Comparison of ENCODE assay signal across 33 cellular contexts in genomic region chr17:8067806-8068205, GRCh38. TPM values are rescaled to one million over a fixed set of nuclear protein-coding genes. Genes with fewer than 3 reads are reported as not detected.
DNase-seq lines count a peak whose midpoint lies in the region; ATAC-seq, FAIRE-seq and TF ChIP-seq lines count a peak whose summit lies in the region.
"Had no signal": no experiment of that assay in that cellular context is flagged by ENCODE, and none has a peak within 500 bp of the region (broad histone marks: within the 10 kb centered on the region; RNA-seq: fewer than 3 reads in every experiment).

No MANE protein-coding gene starts in this region.

- no peak for FAIRE-seq in kidney (lab: Jason Lieb, UNC)
- FAIRE-seq: A204.1, GM18507 had no signal

- H3K36me3 ChIP-seq in kidney (ENCODE audit: control insufficient read depth in 1 of 2, insufficient read depth in 2 of 2, low read length in 2 of 2) (no peaks in the 10 kb centered on the region), suprapubic skin (no peaks in the 10 kb centered on the region), gastroesophageal sphincter (no peaks in the 10 kb centered on the region)
- H3K36me3 ChIP-seq: BLaER1, MG63 had no signal

- TF ChIP-seq POLR2A in suprapubic skin (IDR thresholded peaks at IDR 0.05) (no peak), gastroesophageal sphincter (IDR thresholded peaks at IDR 0.05) (no peak)

- peaks cover 0 to 4% of the 10 kb centered on the region in 2 donors for H3K4me1 ChIP-seq in kidney (ENCODE audit: control insufficient read depth in 1 of 2, insufficient read depth in 1 of 2, low read depth in 1 of 2, low read length in 2 of 2)
- peaks cover 21% of the 10 kb centered on the region for H3K4me1 ChIP-seq in suprapubic skin
- peaks cover 0 to 10% (median 5%) of the 10 kb centered on the region in 3 donors for H3K4me1 ChIP-seq in gastroesophageal sphincter

- intact Hi-C loops in kidney (cut with DNase I) (no loop called here), posterior vena cava (cut with DNase I) (no loop called here), cardiac septum (cut with DNase I) (no loop called here)

- H3K27me3 Mint-ChIP-seq in activated T-helper 17 cell treated with anti-CD3 and anti-CD28 coated beads, Interleukin-2, amount 50 U/mL, for 72 hours: peaks cover 21% of the 10 kb centered on the region

- peaks cover 41% of the 10 kb centered on the region for H3K27me3 ChIP-seq in suprapubic skin
- peaks cover 58% of the 10 kb centered on the region for H3K27me3 ChIP-seq in gastroesophageal sphincter

- H3K9me3 Mint-ChIP-seq in activated T-helper 17 cell treated with anti-CD3 and anti-CD28 coated beads, Interleukin-2, amount 50 U/mL, for 72 hours: no peaks in the 10 kb centered on the region
- H3K9me3 Mint-ChIP-seq: HFFc6 had no signal

- no peak for TF ChIP-seq CTCF in 22Rv1 (IDR thresholded peaks at IDR 0.05)
- TF ChIP-seq CTCF in kidney (IDR thresholded peaks at IDR 0.05; ENCODE audit: borderline replicate concordance, extremely low read depth, insufficient read depth): no peak
- no peak for TF ChIP-seq CTCF in suprapubic skin (IDR thresholded peaks at IDR 0.05)
- TF ChIP-seq CTCF in gastroesophageal sphincter (IDR thresholded peaks at IDR 0.05): no peak

- ATAC-seq in activated T-helper 17 cell treated with anti-CD3 and anti-CD28 coated beads, Interleukin-2, amount 50 U/mL, for 72 hours (replicated peaks): no peak
- ATAC-seq in gastroesophageal sphincter: no peak

- DNase-seq in kidney (peak; percentile 56), posterior vena cava (ENCODE audit: low spot score) (peak; percentile 55), suprapubic skin (ENCODE audit: low spot score in 2 of 2) (no peak), cardiac septum (ENCODE audit: low spot score) (no peak)
- DNase-seq in activated naive CD4-positive, alpha-beta T cell treated with anti-CD3 and anti-CD28 coated beads, Interleukin-2, amount 50 U/mL, for 16 hours: no peak
- DNase-seq: CD4-positive, alpha-beta memory T cell; COR-L47; DMS53; GM23248; H9; HFFc6; IMR-90; KG1; MG63; NCI-H1048; NCI-H1417; NCI-H1694; NCI-H2029 treated with DMSO at 0.1 percent for 48 hours; NCI-H2227 treated with DMSO at 0.1 percent for 48 hours; NCI-H510A; NCI-H69; RPMI8226; SIG-M5 had no signal

- H3K27ac ChIP-seq in 22Rv1 (peak overlapping the region; percentile 100), kidney (ENCODE audit: low read depth in 2 of 2, low read length in 2 of 2) (no peak overlapping the region), suprapubic skin (no peak overlapping the region), gastroesophageal sphincter (no peak overlapping the region)
- H3K27ac ChIP-seq: BLaER1, GM23248, SK-N-MC had no signal

- WGBS in suprapubic skin: 64% methylated on average over 4 of the region's 4 CpGs
- WGBS in gastroesophageal sphincter (ENCODE audit: low coverage in 1 of 2), 2 donors: 31 to 57% methylated on average over 2 of the region's 4 CpGs

- no peak overlapping the region for H3K9ac ChIP-seq in kidney (ENCODE audit: low read length in 2 of 2)
- H3K9ac ChIP-seq: BLaER1, GM23248 had no signal

- H3K9me3 ChIP-seq in kidney (ENCODE audit: control insufficient read depth in 1 of 2, low read length in 2 of 2) (no peaks in the 10 kb centered on the region), suprapubic skin (no peaks in the 10 kb centered on the region), gastroesophageal sphincter (no peaks in the 10 kb centered on the region)
- H3K9me3 ChIP-seq: BLaER1, MG63 had no signal

- H3K4me3 ChIP-seq in kidney (ENCODE audit: low read length in 2 of 2) (no peak overlapping the region), suprapubic skin (no peak overlapping the region), gastroesophageal sphincter (no peak overlapping the region)
- H3K4me3 ChIP-seq: BLaER1, GM23248, MG63, SK-N-MC had no signal

- H3K36me3 Mint-ChIP-seq in activated T-helper 17 cell treated with anti-CD3 and anti-CD28 coated beads, Interleukin-2, amount 50 U/mL, for 72 hours (ENCODE audit: low read depth): no peaks in the 10 kb centered on the region
- H3K36me3 Mint-ChIP-seq: CD4-positive, alpha-beta memory T cell had no signal

- TF ChIP-seq EP300 in suprapubic skin (IDR thresholded peaks at IDR 0.05) (no peak), gastroesophageal sphincter (IDR thresholded peaks at IDR 0.05) (no peak)

- H3K4me1 Mint-ChIP-seq in activated T-helper 17 cell treated with anti-CD3 and anti-CD28 coated beads, Interleukin-2, amount 50 U/mL, for 72 hours: peaks cover 5% of the 10 kb centered on the region

- peak overlapping the region; percentile 33 for H3K27ac Mint-ChIP-seq in activated T-helper 17 cell treated with anti-CD3 and anti-CD28 coated beads, Interleukin-2, amount 50 U/mL, for 72 hours
- H3K27ac Mint-ChIP-seq: CD4-positive, alpha-beta memory T cell; H9; HFFc6 had no signal

- H3K4me3 Mint-ChIP-seq in activated T-helper 17 cell treated with anti-CD3 and anti-CD28 coated beads, Interleukin-2, amount 50 U/mL, for 72 hours: no peak overlapping the region
- H3K4me3 Mint-ChIP-seq: H9, HFFc6 had no signal

RNA-seq across cellular contexts. Expression of gene ALOX12B, which starts 19.7 kb away (rescaled TPM):
- total RNA-seq in activated T-helper 17 cell treated with anti-CD3 and anti-CD28 coated beads, Interleukin-2, amount 50 U/mL, for 72 hours: 1 to 10 TPM; 1.1 to 6.2 TPM
- total RNA-seq in kidney (not detected), posterior vena cava (not detected), suprapubic skin (100 to 1,000 TPM in 3 of 4 donors, 10 to 100 TPM in 1; 91.4 to 150 (median 119) TPM), gastroesophageal sphincter (under 1 TPM in 1 of 4 donors, not detected in 3; 0.17 TPM), cardiac septum (not detected)
- polyA plus RNA-seq in kidney (ENCODE audit: insufficient read depth, low read depth, low replicate concordance): not detected
- total RNA-seq: Daoy, G401, GM23248, HFFc6, IMR-90 had no signal
- polyA plus RNA-seq: AG04450, GM23248, IMR-90 had no signal

RNA-seq across cellular contexts. Expression of gene ALOX15B, which starts 28.9 kb away (rescaled TPM):
- under 1 TPM in 1 of 2 donors, not detected in 1; 0.61 TPM for total RNA-seq in activated T-helper 17 cell treated with anti-CD3 and anti-CD28 coated beads, Interleukin-2, amount 50 U/mL, for 72 hours
- total RNA-seq in kidney (8.0 TPM), posterior vena cava (1 to 10 TPM in 1 of 2 donors, under 1 TPM in 1; 0.48 to 3.3 TPM), suprapubic skin (100 to 1,000 TPM in 1 of 4 donors, 10 to 100 TPM in 3; 44.8 to 156 (median 78.1) TPM), gastroesophageal sphincter (1 to 10 TPM in 3 of 4 donors, under 1 TPM in 1; 0.69 to 5.6 (median 2.8) TPM), cardiac septum (not detected)
- polyA plus RNA-seq in kidney (ENCODE audit: insufficient read depth, low read depth, low replicate concordance): 0.15 TPM
- total RNA-seq: Daoy, G401, GM23248, H9, HFFc6, IMR-90 had no signal
- polyA plus RNA-seq: AG04450; CD4-positive, alpha-beta memory T cell; GM23248; IMR-90 had no signal

RNA-seq across cellular contexts. Expression of gene ALOXE3, which starts 50.5 kb away (rescaled TPM):
- total RNA-seq in activated T-helper 17 cell treated with anti-CD3 and anti-CD28 coated beads, Interleukin-2, amount 50 U/mL, for 72 hours: 1 to 10 TPM in 1 of 2 donors, under 1 TPM in 1; 0.13 to 1.3 TPM
- not detected for total RNA-seq in kidney
- polyA plus RNA-seq in kidney (ENCODE audit: insufficient read depth, low read depth, low replicate concordance): not detected
- not detected for total RNA-seq in posterior vena cava
- 10 to 100 TPM; 44.5 to 95.3 (median 69.9) TPM for total RNA-seq in suprapubic skin
- total RNA-seq in gastroesophageal sphincter: under 1 TPM in 1 of 4 donors, not detected in 3; 0.37 TPM
- not detected for total RNA-seq in cardiac septum
- total RNA-seq: Daoy had no signal

RNA-seq across cellular contexts. Expression of gene HES7, which starts 56.1 kb away (rescaled TPM):
- total RNA-seq in activated T-helper 17 cell treated with anti-CD3 and anti-CD28 coated beads, Interleukin-2, amount 50 U/mL, for 72 hours: 10 to 100 TPM in 1 of 2 donors, 1 to 10 TPM in 1; 2.9 to 10.0 TPM
- total RNA-seq in kidney: 0.25 TPM
- not detected for polyA plus RNA-seq in kidney (ENCODE audit: insufficient read depth, low read depth, low replicate concordance)
- total RNA-seq in posterior vena cava: under 1 TPM in 1 of 2 donors, not detected in 1; 0.67 TPM
- not detected for total RNA-seq in suprapubic skin
- under 1 TPM in 2 of 4 donors, not detected in 2; 0.89 to 0.94 TPM for total RNA-seq in gastroesophageal sphincter
- 0.65 TPM for total RNA-seq in cardiac septum
- total RNA-seq: CD4-positive, alpha-beta memory T cell; GM23248; IMR-90 had no signal
- polyA plus RNA-seq: AG04450; CD4-positive, alpha-beta memory T cell; GM23248 had no signal

Comparison
In these comparisons a context has a peak if more than half of its experiments do, and no peak if none do; other contexts are left out.
1. DNase-seq: peak in kidney (single experiment) and posterior vena cava (single experiment); none in suprapubic skin (0 of 2), activated naive CD4-positive, alpha-beta T cell treated with anti-CD3 and anti-CD28 coated beads, Interleukin-2, amount 50 U/mL, for 16 hours (single experiment) and cardiac septum (single experiment).
2. RNA of gene ALOX12B, which starts 19.7 kb away (total RNA-seq): 91.4 to 150 TPM in suprapubic skin; 1.1 to 6.2 TPM in activated T-helper 17 cell treated with anti-CD3 and anti-CD28 coated beads, Interleukin-2, amount 50 U/mL, for 72 hours, not detected in kidney (single experiment), not detected in posterior vena cava, 0.17 TPM in gastroesophageal sphincter and not detected in cardiac septum (single experiment); every median in the first group is over 10 times any median in the second.
3. RNA of gene ALOXE3, which starts 50.5 kb away (total RNA-seq): 44.5 to 95.3 TPM in suprapubic skin; 0.13 to 1.3 TPM in activated T-helper 17 cell treated with anti-CD3 and anti-CD28 coated beads, Interleukin-2, amount 50 U/mL, for 72 hours, not detected in posterior vena cava, not detected in kidney (single experiment), 0.37 TPM in gastroesophageal sphincter and not detected in cardiac septum (single experiment); every median in the first group is over 10 times any median in the second.